ENCODE assay signal across 16 cellular contexts in genomic region chr9:24614070-24614469, GRCh38.
A peak's percentile ranks its signal among the peaks of the same experiment; 100 is the strongest.
DNase-seq lines count a peak whose midpoint lies in the region; ATAC-seq, FAIRE-seq and TF ChIP-seq lines count a peak whose summit lies in the region.
"Had no signal": no experiment of that assay in that cellular context is flagged by ENCODE, and none has a peak within 500 bp of the region (broad histone marks: within the 10 kb centered on the region; RNA-seq: fewer than 3 reads in every experiment).

No MANE protein-coding gene starts in this region.

- intact Hi-C loops in pancreas (cut with DNase I): no loop called here

- H3K4me3 Mint-ChIP-seq in progenitor cell of endocrine pancreas (ENCODE audit: low read depth): no peak overlapping the region
- H3K4me3 Mint-ChIP-seq: mesothelial cell of epicardium; T-helper 2 cell treated with Interferon-gamma antibody and Interleukin-4, amounts not matched to agents 5 μg/mL and 100 μg/mL, for 36 hours had no signal

- H3K4me1 Mint-ChIP-seq in progenitor cell of endocrine pancreas (ENCODE audit: low read depth): peaks cover 2% of the 10 kb centered on the region

- no peaks in the 10 kb centered on the region for H3K27me3 ChIP-seq in NT2/D1 (ENCODE audit: insufficient read depth, insufficient read length)
- no peaks in the 10 kb centered on the region for H3K27me3 ChIP-seq in pancreas
- H3K27me3 ChIP-seq: ascending aorta had no signal

- H3K4me1 ChIP-seq in NT2/D1 (ENCODE audit: insufficient read depth, insufficient read length): no peaks in the 10 kb centered on the region
- H3K4me1 ChIP-seq in pancreas: no peaks in the 10 kb centered on the region
- H3K4me1 ChIP-seq: A549, ascending aorta had no signal

- H3K36me3 ChIP-seq in NT2/D1 (ENCODE audit: insufficient read depth, insufficient read length, low read length): no peaks in the 10 kb centered on the region
- H3K36me3 ChIP-seq in pancreas: no peaks in the 10 kb centered on the region
- H3K36me3 ChIP-seq: ascending aorta had no signal

- 14 to 24% methylated on average over 2 of the region's 2 CpGs for WGBS in pancreas, 2 donors

- no peak overlapping the region for H3K27ac Mint-ChIP-seq in progenitor cell of endocrine pancreas
- H3K27ac Mint-ChIP-seq: activated T-helper 2 cell treated with anti-CD3 and anti-CD28 coated beads, Interferon-gamma antibody, Interleukin-2, Interleukin-4, amounts not matched to agents 10 μg/mL and 5 μg/mL and 100 μg/mL, durations not matched to agents 14 hours and 24 hours and 36 hours; mesothelial cell of epicardium; T-helper 2 cell treated with Interferon-gamma antibody and Interleukin-4, amounts not matched to agents 5 μg/mL and 100 μg/mL, for 36 hours had no signal

- no peak for ATAC-seq in HG03571 (IDR thresholded peaks at IDR 0.05; ENCODE audit: unreplicated experiment)
- ATAC-seq in pancreas: no peak
- ATAC-seq: A549 had no signal

- no peaks in the 10 kb centered on the region for H3K9me3 Mint-ChIP-seq in progenitor cell of endocrine pancreas (ENCODE audit: low read depth)
- H3K9me3 Mint-ChIP-seq: mesothelial cell of epicardium had no signal

- H3K27me3 Mint-ChIP-seq in progenitor cell of endocrine pancreas: no peaks in the 10 kb centered on the region

- no peaks in the 10 kb centered on the region for H3K9me3 ChIP-seq in NT2/D1 (ENCODE audit: insufficient read depth, low read length)
- no peaks in the 10 kb centered on the region for H3K9me3 ChIP-seq in pancreas
- H3K9me3 ChIP-seq: A549, ascending aorta had no signal

- no peak overlapping the region for H3K27ac ChIP-seq in pancreas
- H3K27ac ChIP-seq: A549, ascending aorta had no signal

- H3K9ac ChIP-seq in NT2/D1 (ENCODE audit: insufficient read length, low read depth): no peak overlapping the region

- no peak for FAIRE-seq in pancreas (lab: Jason Lieb, UNC)
- FAIRE-seq: A549 had no signal

- H3K36me3 Mint-ChIP-seq in progenitor cell of endocrine pancreas (ENCODE audit: insufficient read depth): no peaks in the 10 kb centered on the region
- H3K36me3 Mint-ChIP-seq: mesothelial cell of epicardium had no signal

- TF ChIP-seq CTCF in epithelial cell of esophagus (IDR thresholded peaks at IDR 0.05; ENCODE audit: insufficient read depth, low read depth, low read length, missing control alignments) (peak; percentile 51), progenitor cell of endocrine pancreas (IDR thresholded peaks at IDR 0.05; ENCODE audit: unreplicated experiment) (peak; percentile 51), pancreas (IDR thresholded peaks at IDR 0.05) (no peak)

- DNase-seq in NCI-H1092 treated with DMSO at 0.1 percent for 48 hours (lab: John Stamatoyannopoulos, UW) (peak; percentile 2), NCI-H1092 (lab: John Stamatoyannopoulos, UW) (no peak), NT2/D1 (ENCODE audit: low read depth, low spot score) (peak; percentile 3), epithelial cell of esophagus (ENCODE audit: low read depth) (peak; percentile 24), progenitor cell of endocrine pancreas (ENCODE audit: low spot score, unreplicated experiment) (no peak), pancreas (no peak), DMS79 treated with DMSO at 0.1 percent for 48 hours (lab: John Stamatoyannopoulos, UW) (no peak)
- DNase-seq: activated CD4-positive, alpha-beta T cell treated with anti-CD3 and anti-CD28 coated beads, Interleukin-2, amount 50 U/mL, for 48 hours; Calu3; NCI-H2081 treated with DMSO at 0.1 percent for 48 hours had no signal

- H3K4me3 ChIP-seq in NT2/D1 (ENCODE audit: insufficient read length, low read depth): no peak overlapping the region
- H3K4me3 ChIP-seq in epithelial cell of esophagus (ENCODE audit: low read length): no peak overlapping the region
- H3K4me3 ChIP-seq in pancreas: no peak overlapping the region
- H3K4me3 ChIP-seq: A549, ascending aorta had no signal

Comparison
In these comparisons a context has a peak if more than half of its experiments do, and no peak if none do; other contexts are left out.
1. DNase-seq: peak in NCI-H1092 treated with DMSO at 0.1 percent for 48 hours (single experiment), NT2/D1 (single experiment) and epithelial cell of esophagus (single experiment); none in NCI-H1092 (single experiment), progenitor cell of endocrine pancreas (single experiment), pancreas (0 of 6) and DMS79 treated with DMSO at 0.1 percent for 48 hours (single experiment).
2. CTCF ChIP-seq: peak in epithelial cell of esophagus (single experiment) and progenitor cell of endocrine pancreas (single experiment); none in pancreas (0 of 4).